ENCODE assay signal across 18 cellular contexts in genomic region chr12:132227156-132227555, GRCh38.
A peak's percentile ranks its signal among the peaks of the same experiment; 100 is the strongest.
DNase-seq lines count a peak whose midpoint lies in the region; ATAC-seq and TF ChIP-seq lines count a peak whose summit lies in the region.
"Had no signal": no experiment of that assay in that cellular context is flagged by ENCODE, and none has a peak within 500 bp of the region (broad histone marks: within the 10 kb centered on the region; RNA-seq: fewer than 3 reads in every experiment).

No MANE protein-coding gene starts in this region.

- intact Hi-C loops in breast epithelium (cut with DNase I; ENCODE audit: low total_unique reads) (loop anchor here (5.0 kb wide), 1 partner anchor 1590 kb away; no protein-coding TSS in a partner anchor), MCF 10A (cut with micrococcal nuclease) (no loop called here), sigmoid colon (cut with DNase I) (no loop called here)

- no peak for TF ChIP-seq RAD21 in neural cell (conservative IDR thresholded peaks at IDR 0.05)

- CTCF ChIA-PET in MCF 10A (lab: Yijun Ruan, JAX), result interaction anchor here (0.6 to 0.7 kb wide), 2 partner anchors 9 to 167 kb away, joined by 3 read pairs; no protein-coding TSS in a partner anchor

- H3K27ac ChIP-seq in breast epithelium (no peak overlapping the region), SK-N-MC (peak overlapping the region; percentile 95), neural cell (ENCODE audit: low read length) (no peak overlapping the region), sigmoid colon (no peak overlapping the region)
- H3K27ac ChIP-seq: 22Rv1, C4-2B had no signal

- WGBS in sigmoid colon, 2 donors, result 84 to 85% methylated on average over 26 of the region's 26 CpGs

- no peak for ATAC-seq in effector memory CD8-positive, alpha-beta T cell (replicated peaks)
- ATAC-seq: CD8-positive, alpha-beta T cell; HepG2 had no signal

- H3K9ac ChIP-seq in SK-N-MC (ENCODE audit: insufficient read length), result peak overlapping the region; percentile 43
- peak overlapping the region; percentile 3 for H3K9ac ChIP-seq in neural cell (ENCODE audit: low read length)

- peak overlapping the region in 2 of 3 donors; percentile 11 to 48 for H3K4me3 ChIP-seq in breast epithelium
- peak overlapping the region; percentile 73 for H3K4me3 ChIP-seq in SK-N-MC
- no peak overlapping the region for H3K4me3 ChIP-seq in neural cell (ENCODE audit: low read length)
- H3K4me3 ChIP-seq in sigmoid colon, result no peak overlapping the region

- H3K79me2 ChIP-seq in neural cell (replicated peaks; ENCODE audit: insufficient read depth, low read length), result no peaks in the 10 kb centered on the region

- no peak overlapping the region for H3K4me2 ChIP-seq in neural cell (ENCODE audit: low read length)

- no TSS peak for BruUV-seq in MCF 10A (replicated peaks; lab: Mats Ljungman, UMichigan)

- H3K9me3 ChIP-seq in breast epithelium (no peaks in the 10 kb centered on the region), SK-N-MC (ENCODE audit: low read depth, low read length) (no peaks in the 10 kb centered on the region), neural cell (ENCODE audit: low read length) (no peaks in the 10 kb centered on the region), sigmoid colon (no peaks in the 10 kb centered on the region)

- H3K27me3 ChIP-seq in breast epithelium (peaks cover 0 to 53% of the 10 kb centered on the region in 2 donors), neural cell (ENCODE audit: insufficient read depth, low read depth, low read length) (no peaks in the 10 kb centered on the region), sigmoid colon (peaks cover 15 to 71% (median 62%) of the 10 kb centered on the region in 3 donors)

- no peaks in the 10 kb centered on the region for H3K9me3 Mint-ChIP-seq in MCF 10A (ENCODE audit: unreplicated experiment)
- no peaks in the 10 kb centered on the region for H3K9me3 Mint-ChIP-seq in effector memory CD8-positive, alpha-beta T cell
- H3K9me3 Mint-ChIP-seq: CD8-positive, alpha-beta T cell had no signal

- DNase-seq in breast epithelium (ENCODE audit: low spot score in 2 of 2), result no peak
- DNase-seq in MCF 10A (ENCODE audit: unreplicated experiment), result no peak
- no peak for DNase-seq in SK-N-MC (ENCODE audit: low read depth, low spot score)
- DNase-seq in sigmoid colon, result peak; percentile 28
- no peak for DNase-seq in NCI-H748 treated with DMSO at 0.1 percent for 48 hours (lab: John Stamatoyannopoulos, UW)
- no peak for DNase-seq in NCI-H2171 (lab: John Stamatoyannopoulos, UW)
- no peak for DNase-seq in effector memory CD8-positive, alpha-beta T cell
- DNase-seq: CD8-positive, alpha-beta T cell; COR-L47; DMS153; DND-41; GDM1; HCEC 1CT; HFFc6 had no signal

- H3K4me1 ChIP-seq in breast epithelium, result no peaks in the 10 kb centered on the region
- H3K4me1 ChIP-seq in sigmoid colon, result no peaks in the 10 kb centered on the region

- H3K4me1 Mint-ChIP-seq in MCF 10A (ENCODE audit: insufficient read depth, unreplicated experiment), result no peaks in the 10 kb centered on the region
- H3K4me1 Mint-ChIP-seq in effector memory CD8-positive, alpha-beta T cell (ENCODE audit: low read depth in 2 of 2), result peaks cover 5 to 6% of the 10 kb centered on the region in 2 donors

- H3K27me3 Mint-ChIP-seq in MCF 10A (ENCODE audit: insufficient read depth, unreplicated experiment), result no peaks in the 10 kb centered on the region
- H3K27me3 Mint-ChIP-seq in effector memory CD8-positive, alpha-beta T cell, result no peaks in the 10 kb centered on the region

- H3K9me2 ChIP-seq in neural cell (ENCODE audit: insufficient read depth, low read length), result no peaks in the 10 kb centered on the region

- H2AFZ ChIP-seq in neural cell (ENCODE audit: low read depth, low read length), result no peak overlapping the region

- no peaks in the 10 kb centered on the region for H4K20me1 ChIP-seq in neural cell (ENCODE audit: insufficient read depth)

- no peaks in the 10 kb centered on the region for H3K36me3 Mint-ChIP-seq in MCF 10A (ENCODE audit: insufficient read depth, unreplicated experiment)
- H3K36me3 Mint-ChIP-seq in effector memory CD8-positive, alpha-beta T cell (ENCODE audit: insufficient read depth), result peaks cover 5% of the 10 kb centered on the region
- H3K36me3 Mint-ChIP-seq: CD8-positive, alpha-beta T cell had no signal

- no peaks in the 10 kb centered on the region for H3F3A ChIP-seq in neural cell (ENCODE audit: insufficient read depth, low read length, poor library complexity, severe bottlenecking)

- TF ChIP-seq POLR2A in breast epithelium (IDR thresholded peaks at IDR 0.05) (no peak), sigmoid colon (IDR thresholded peaks at IDR 0.05) (no peak)

- POLR2A ChIA-PET in MCF 10A (lab: Yijun Ruan, JAX), result no interaction called here

- H3K4me3 Mint-ChIP-seq in MCF 10A (ENCODE audit: unreplicated experiment), result no peak overlapping the region
- H3K4me3 Mint-ChIP-seq in effector memory CD8-positive, alpha-beta T cell, result no peak overlapping the region
- H3K4me3 Mint-ChIP-seq: CD8-positive, alpha-beta T cell; HFFc6 had no signal

- H3K27ac Mint-ChIP-seq in MCF 10A (ENCODE audit: low read depth, unreplicated experiment), result no peak overlapping the region
- no peak overlapping the region for H3K27ac Mint-ChIP-seq in effector memory CD8-positive, alpha-beta T cell
- H3K27ac Mint-ChIP-seq: CD8-positive, alpha-beta T cell; HFFc6 had no signal

- H3K36me3 ChIP-seq in breast epithelium (no peaks in the 10 kb centered on the region), SK-N-MC (ENCODE audit: insufficient read depth, low read length) (no peaks in the 10 kb centered on the region), neural cell (ENCODE audit: insufficient read depth, low read length) (no peaks in the 10 kb centered on the region), sigmoid colon (no peaks in the 10 kb centered on the region)

- TF ChIP-seq CTCF in breast epithelium (IDR thresholded peaks at IDR 0.05), result no peak
- no peak for TF ChIP-seq CTCF in MCF 10A (IDR thresholded peaks at IDR 0.05; ENCODE audit: unreplicated experiment)
- TF ChIP-seq CTCF in neural cell (IDR thresholded peaks at IDR 0.05; ENCODE audit: poor library complexity, severe bottlenecking), result no peak
- no peak for TF ChIP-seq CTCF in sigmoid colon (IDR thresholded peaks at IDR 0.05)

- TF ChIP-seq EP300 in neural cell (conservative IDR thresholded peaks at IDR 0.05; ENCODE audit: poor library complexity, severe bottlenecking) (no peak), sigmoid colon (IDR thresholded peaks at IDR 0.05) (no peak)

TF ChIP-seq in neural cell, 6 proteins besides CTCF, POLR2A, EP300 and RAD21:
- TF ChIP-seq SMC3 (conservative IDR thresholded peaks at IDR 0.05; ENCODE audit: poor library complexity), result no peak

Comparison
In these comparisons a context has a peak if more than half of its experiments do, and no peak if none do; other contexts are left out.
1. H3K4me3 ChIP-seq: peak in breast epithelium (2 of 3) and SK-N-MC (single experiment); none in neural cell (single experiment) and sigmoid colon (0 of 4).